ENCODE assay signal across 20 cellular contexts in the genomic region with DNA sequence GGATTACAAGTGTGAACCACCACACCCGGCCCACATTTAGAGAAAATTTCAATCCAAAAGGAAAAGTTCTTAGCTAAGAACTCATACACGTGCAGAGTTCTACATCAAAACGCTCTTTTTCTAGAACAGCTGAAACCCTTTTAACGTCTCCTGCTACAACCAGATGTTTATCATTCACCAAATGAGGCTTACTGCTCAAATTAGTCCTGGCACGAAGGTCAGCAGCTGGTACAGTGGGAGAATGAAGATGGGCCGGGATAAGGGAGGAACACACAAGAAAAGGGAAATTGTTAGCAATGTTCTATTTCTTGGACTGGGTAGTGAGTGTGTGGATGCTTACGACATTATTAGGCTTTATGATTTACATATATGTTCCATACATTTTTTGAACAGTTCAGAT.
"Had no signal": no experiment of that assay in that cellular context is flagged by ENCODE, and none has a peak within 500 bp of the region (broad histone marks: within the 10 kb centered on the region; RNA-seq: fewer than 3 reads in every experiment).

No MANE protein-coding gene starts in this region.

- DNase-seq: effector CD4-positive, alpha-beta T cell; foreskin keratinocyte; head of caudate nucleus; kidney; left cardiac atrium; left ventricle myocardium superior; mesendoderm; naive thymus-derived CD4-positive, alpha-beta T cell; nephron progenitor cell; psoas muscle; retina; small intestine; stimulated activated CD4-positive, alpha-beta T cell treated with anti-CD3 and anti-CD28 coated beads, Interleukin-2, amount 100 ng/mL, for 48 hours; stimulated activated naive CD4-positive, alpha-beta T cell treated with Interleukin-2 at 50 U/mL for 16 hours; trophoblast cell had no signal

- ATAC-seq: esophagus mucosa; foreskin keratinocyte; left cardiac atrium; left ventricle myocardium superior; naive thymus-derived CD4-positive, alpha-beta T cell; sciatic nerve had no signal

- H3K4me3 ChIP-seq: coronary artery, hepatocyte, lung, psoas muscle had no signal

- H3K27me3 ChIP-seq: foreskin keratinocyte, hepatocyte had no signal

- H3K9me3 ChIP-seq: psoas muscle had no signal

- H3K27ac ChIP-seq: coronary artery, foreskin keratinocyte, hepatocyte had no signal

- H3K4me1 ChIP-seq: foreskin keratinocyte had no signal
